ENCODE assay signal across 8 cellular contexts in genomic region chr11:28697920-28698827, GRCh38.
A peak's percentile ranks its signal among the peaks of the same experiment; 100 is the strongest.
DNase-seq lines count a peak whose midpoint lies in the region; ATAC-seq and TF ChIP-seq lines count a peak whose summit lies in the region.

No MANE protein-coding gene starts in this region.

- no peaks in the 10 kb centered on the region for H3K9me3 Mint-ChIP-seq in activated CD8-positive, alpha-beta T cell treated with anti-CD3 and anti-CD28 coated beads, Interleukin-2, amount 10 ng/mL, durations not matched to agents 7 days and 5 days (ENCODE audit: insufficient read depth)

- H3K27ac ChIP-seq in MM.1S (ENCODE audit: low read length) = no peak overlapping the region

- peak; percentile 80 for TF ChIP-seq CTCF in MM.1S (IDR thresholded peaks at IDR 0.05; ENCODE audit: low read length)

- H3F3A ChIP-seq in MM.1S (ENCODE audit: insufficient read depth, low read length) = no peaks in the 10 kb centered on the region

- no peak overlapping the region for H3K27ac Mint-ChIP-seq in activated CD8-positive, alpha-beta T cell treated with anti-CD3 and anti-CD28 coated beads, Interleukin-2, amount 10 ng/mL, durations not matched to agents 7 days and 5 days

- H3K36me3 Mint-ChIP-seq in activated CD8-positive, alpha-beta T cell treated with anti-CD3 and anti-CD28 coated beads, Interleukin-2, amount 10 ng/mL, durations not matched to agents 7 days and 5 days (ENCODE audit: low read depth) = no peaks in the 10 kb centered on the region

- no peaks in the 10 kb centered on the region for H3K9me3 ChIP-seq in MM.1S (replicated peaks; ENCODE audit: insufficient read depth, low read length)

- POLR2A ChIA-PET in activated CD8-positive, alpha-beta T cell treated with anti-CD3 and anti-CD28 coated beads, Interleukin-2, amount 10 ng/mL, durations not matched to agents 7 days and 5 days (lab: Charles Lee) = no interaction called here

- no peaks in the 10 kb centered on the region for H3K27me3 ChIP-seq in MM.1S (replicated peaks; ENCODE audit: insufficient read depth, low read length)

- H3K9ac ChIP-seq in MM.1S (ENCODE audit: low read length) = no peak overlapping the region

- no peak overlapping the region for H3K4me2 ChIP-seq in MM.1S (ENCODE audit: low read depth, low read length)

- H3K4me1 Mint-ChIP-seq in activated CD8-positive, alpha-beta T cell treated with anti-CD3 and anti-CD28 coated beads, Interleukin-2, amount 10 ng/mL, durations not matched to agents 7 days and 5 days (ENCODE audit: low read depth) = no peaks in the 10 kb centered on the region

- H3K4me3 Mint-ChIP-seq in activated CD8-positive, alpha-beta T cell treated with anti-CD3 and anti-CD28 coated beads, Interleukin-2, amount 10 ng/mL, durations not matched to agents 7 days and 5 days = no peak overlapping the region

- H3K9me2 ChIP-seq in MM.1S (replicated peaks; ENCODE audit: insufficient read depth, low read length) = no peaks in the 10 kb centered on the region

- H3K4me3 ChIP-seq in MM.1S (ENCODE audit: low read length) = no peak overlapping the region

- no peaks in the 10 kb centered on the region for H3K4me1 ChIP-seq in MM.1S (ENCODE audit: low read length)

- H3K79me2 ChIP-seq in MM.1S (ENCODE audit: low read length) = no peaks in the 10 kb centered on the region

- no peaks in the 10 kb centered on the region for H4K20me1 ChIP-seq in MM.1S (ENCODE audit: insufficient read depth, low read length)

- CTCF ChIA-PET in activated CD8-positive, alpha-beta T cell treated with anti-CD3 and anti-CD28 coated beads, Interleukin-2, amount 10 ng/mL, durations not matched to agents 7 days and 5 days (lab: Charles Lee) = no interaction called here

- DNase-seq in NCI-H446 (lab: John Stamatoyannopoulos, UW) (peak; percentile 57 to 63), NCI-H446 treated with DMSO at 0.1 percent for 48 hours (lab: John Stamatoyannopoulos, UW) (no peak), MM.1S (peak; percentile 34), left cardiac atrium (peak; percentile 51), sciatic nerve (ENCODE audit: low spot score) (peak; percentile 61)
- DNase-seq in activated CD8-positive, alpha-beta T cell treated with anti-CD3 and anti-CD28 coated beads, Interleukin-2, amount 10 ng/mL, durations not matched to agents 7 days and 5 days = peak; percentile 33

- ATAC-seq in GM21360 (IDR thresholded peaks at IDR 0.05; ENCODE audit: unreplicated experiment) (peak; percentile 79), left cardiac atrium (peak in 1 of 2 donors; percentile 38), sciatic nerve (no peak), HG02970 (IDR thresholded peaks at IDR 0.05; ENCODE audit: low FRiP score, unreplicated experiment) (no peak)
- ATAC-seq in activated CD8-positive, alpha-beta T cell treated with anti-CD3 and anti-CD28 coated beads, Interleukin-2, amount 10 ng/mL, durations not matched to agents 7 days and 5 days = no peak

- H3K27me3 Mint-ChIP-seq in activated CD8-positive, alpha-beta T cell treated with anti-CD3 and anti-CD28 coated beads, Interleukin-2, amount 10 ng/mL, durations not matched to agents 7 days and 5 days (ENCODE audit: low read depth) = no peaks in the 10 kb centered on the region

- H3K36me3 ChIP-seq in MM.1S (replicated peaks; ENCODE audit: insufficient read depth, low read length) = no peaks in the 10 kb centered on the region

- no peak overlapping the region for H2AFZ ChIP-seq in MM.1S (ENCODE audit: low read length)

- intact Hi-C loops in left cardiac atrium (cut with DNase I) (loop anchor here in 1 of 2 donors (5.0 kb wide), 1 partner anchor 1001 kb away; no protein-coding TSS in a partner anchor), sciatic nerve (cut with DNase I) (no loop called here)
